In genomic region chr1:109269981-109270622, GRCh38 we compare ENCODE assay signal across 23 cellular contexts. TPM values are rescaled to one million over a fixed set of nuclear protein-coding genes. Genes with fewer than 3 reads are reported as not detected.
DNase-seq lines count a peak whose midpoint lies in the region; ATAC-seq and TF ChIP-seq lines count a peak whose summit lies in the region.
"Had no signal": no experiment of that assay in that cellular context is flagged by ENCODE, and none has a peak within 500 bp of the region (broad histone marks: within the 10 kb centered on the region; RNA-seq: fewer than 3 reads in every experiment).

No MANE protein-coding gene starts in this region.

- TF ChIP-seq CTCF in lower lobe of right lung (IDR thresholded peaks at IDR 0.05) = no peak

- H3K9me3 Mint-ChIP-seq in stimulated activated effector memory CD8-positive, alpha-beta T cell treated with anti-CD3 and anti-CD28 coated beads, Interleukin-12 subunit alpha, Interleukin-12 subunit beta, amount 100 ng/mL, for 72 hours = no peaks in the 10 kb centered on the region
- H3K9me3 Mint-ChIP-seq: CD4-positive, CD25-positive, alpha-beta regulatory T cell had no signal

- peak overlapping the region; percentile 65 for H3K27ac Mint-ChIP-seq in T-helper 17 cell
- H3K27ac Mint-ChIP-seq in stimulated activated effector memory CD8-positive, alpha-beta T cell treated with anti-CD3 and anti-CD28 coated beads, Interleukin-12 subunit alpha, Interleukin-12 subunit beta, amount 100 ng/mL, for 72 hours = peak overlapping the region; percentile 70

- H3K27me3 Mint-ChIP-seq in T-helper 17 cell = no peaks in the 10 kb centered on the region
- H3K27me3 Mint-ChIP-seq: CD4-positive, CD25-positive, alpha-beta regulatory T cell had no signal

- ATAC-seq in T-helper 17 cell = no peak
- no peak for ATAC-seq in lower lobe of right lung
- ATAC-seq in stimulated activated effector memory CD8-positive, alpha-beta T cell treated with anti-CD3 and anti-CD28 coated beads, Interleukin-12 subunit alpha, Interleukin-12 subunit beta, amount 100 ng/mL, for 72 hours = no peak
- no peak for ATAC-seq in GM18858 (IDR thresholded peaks at IDR 0.05; ENCODE audit: unreplicated experiment)
- ATAC-seq: HCT116, Panc1 had no signal

- DNase-seq in T-helper 17 cell (no peak), lower lobe of right lung (peak; percentile 42), NCI-H1048 (lab: John Stamatoyannopoulos, UW) (no peak), NCI-H1417 (lab: John Stamatoyannopoulos, UW) (no peak), NCI-H187 (lab: John Stamatoyannopoulos, UW) (no peak)
- no peak for DNase-seq in stimulated activated effector memory CD8-positive, alpha-beta T cell treated with anti-CD3 and anti-CD28 coated beads, Interleukin-12 subunit alpha, Interleukin-12 subunit beta, amount 100 ng/mL, for 72 hours (ENCODE audit: low spot score in 2 of 2)
- DNase-seq: BE2C; CD4-positive, CD25-positive, alpha-beta regulatory T cell; DMS79; GM23248; IMR-90; NCI-H1105; NCI-H2081 treated with DMSO at 0.1 percent for 48 hours; NCI-H2171 treated with DMSO at 0.1 percent for 48 hours; NCI-H524 treated with DMSO at 0.1 percent for 48 hours; NCI-H82 had no signal

- no peaks in the 10 kb centered on the region for H3K36me3 ChIP-seq in lower lobe of right lung
- H3K36me3 ChIP-seq: BE2C, SJSA1 had no signal

- intact Hi-C loops in lower lobe of right lung (cut with DNase I) = loop anchor here (10.0 kb wide), 1 partner anchor 135 kb away; no protein-coding TSS in a partner anchor

- H3K27ac ChIP-seq in cingulate gyrus (ENCODE audit: low read depth, low read length) = peak overlapping the region; percentile 82
- H3K27ac ChIP-seq in lower lobe of right lung = no peak overlapping the region
- H3K27ac ChIP-seq: GM23248, KMS-11, SJSA1 had no signal

- H3K4me1 ChIP-seq in lower lobe of right lung = peaks cover 6% of the 10 kb centered on the region

- H3K27me3 ChIP-seq in lower lobe of right lung (ENCODE audit: low read depth) = no peaks in the 10 kb centered on the region
- H3K27me3 ChIP-seq: BE2C, SJSA1 had no signal

- H3K4me1 Mint-ChIP-seq in T-helper 17 cell = no peaks in the 10 kb centered on the region
- H3K4me1 Mint-ChIP-seq in stimulated activated effector memory CD8-positive, alpha-beta T cell treated with anti-CD3 and anti-CD28 coated beads, Interleukin-12 subunit alpha, Interleukin-12 subunit beta, amount 100 ng/mL, for 72 hours = no peaks in the 10 kb centered on the region
- H3K4me1 Mint-ChIP-seq: CD4-positive, CD25-positive, alpha-beta regulatory T cell had no signal

- H3K4me3 ChIP-seq in lower lobe of right lung = no peak overlapping the region
- H3K4me3 ChIP-seq: GM23248, SJSA1 had no signal

- no peaks in the 10 kb centered on the region for H3K9me3 ChIP-seq in T-helper 17 cell (ENCODE audit: control insufficient read depth, low read length, poor library complexity, severe bottlenecking)
- H3K9me3 ChIP-seq in lower lobe of right lung = no peaks in the 10 kb centered on the region
- H3K9me3 ChIP-seq: BE2C, SJSA1 had no signal

- H3K36me3 Mint-ChIP-seq in T-helper 17 cell (ENCODE audit: low read depth) = peaks cover 2% of the 10 kb centered on the region
- no peaks in the 10 kb centered on the region for H3K36me3 Mint-ChIP-seq in stimulated activated effector memory CD8-positive, alpha-beta T cell treated with anti-CD3 and anti-CD28 coated beads, Interleukin-12 subunit alpha, Interleukin-12 subunit beta, amount 100 ng/mL, for 72 hours
- H3K36me3 Mint-ChIP-seq: CD4-positive, CD25-positive, alpha-beta regulatory T cell had no signal

- no peak overlapping the region for H3K4me3 Mint-ChIP-seq in T-helper 17 cell
- H3K4me3 Mint-ChIP-seq in stimulated activated effector memory CD8-positive, alpha-beta T cell treated with anti-CD3 and anti-CD28 coated beads, Interleukin-12 subunit alpha, Interleukin-12 subunit beta, amount 100 ng/mL, for 72 hours = no peak overlapping the region
- H3K4me3 Mint-ChIP-seq: CD4-positive, CD25-positive, alpha-beta regulatory T cell had no signal

RNA-seq across cellular contexts. Expression of gene PSRC1, which starts 12.8 kb away (rescaled TPM):
- total RNA-seq in T-helper 17 cell (1 to 10 TPM; 1.2 to 1.7 TPM), lower lobe of right lung (4.2 TPM)

RNA-seq across cellular contexts. Expression of gene CELSR2, which starts 20.8 kb away (rescaled TPM):
- total RNA-seq in T-helper 17 cell (1 to 10 TPM; 3.2 to 3.3 TPM), lower lobe of right lung (7.2 TPM)

RNA-seq across cellular contexts. Expression of gene MYBPHL, which starts 36.7 kb away (rescaled TPM):
- total RNA-seq in T-helper 17 cell (not detected), lower lobe of right lung (2.8 TPM)
- total RNA-seq: A673; CD4-positive, CD25-positive, alpha-beta regulatory T cell; GM23248; IMR-90; SJSA1 had no signal

RNA-seq across cellular contexts. Expression of gene SARS1, which starts 56.4 kb away (rescaled TPM):
- total RNA-seq in T-helper 17 cell (100 to 1,000 TPM in 1 of 2 donors, 10 to 100 TPM in 1; 90.8 to 120 TPM), lower lobe of right lung (188 TPM)
